14 cellular contexts compared by ENCODE assay signal in genomic region chr17:62592305-62593099, GRCh38. TPM values are rescaled to one million over a fixed set of nuclear protein-coding genes. Genes with fewer than 3 reads are reported as not detected.
DNase-seq lines count a peak whose midpoint lies in the region; ATAC-seq and TF ChIP-seq lines count a peak whose summit lies in the region.
"Had no signal": no experiment of that assay in that cellular context is flagged by ENCODE, and none has a peak within 500 bp of the region (broad histone marks: within the 10 kb centered on the region; RNA-seq: fewer than 3 reads in every experiment).

No MANE protein-coding gene starts in this region.

- H3K9me3 ChIP-seq in cardiac muscle cell (ENCODE audit: low read depth) (no peaks in the 10 kb centered on the region), WERI-Rb-1 (ENCODE audit: severe bottlenecking) (peaks cover 2% of the 10 kb centered on the region)
- H3K9me3 ChIP-seq: adrenal gland, HAP-1, ovary had no signal

- peak overlapping the region; percentile 22 for H3K27ac ChIP-seq in cardiac muscle cell
- no peak overlapping the region for H3K27ac ChIP-seq in WERI-Rb-1
- H3K27ac ChIP-seq: adrenal gland, ovary had no signal

- intact Hi-C loops in left cardiac atrium (cut with DNase I), result no loop called here

- H3K36me3 ChIP-seq in cardiac muscle cell (peaks cover 20% of the 10 kb centered on the region), WERI-Rb-1 (peaks cover 74% of the 10 kb centered on the region)
- H3K36me3 ChIP-seq: ovary had no signal

- ATAC-seq in left cardiac atrium (no peak), HG03460 (IDR thresholded peaks at IDR 0.05; ENCODE audit: unreplicated experiment) (no peak)
- ATAC-seq: activated T-cell treated with anti-CD3 and anti-CD28 coated beads, Interleukin-2, amount 50 U/mL, for 4 hours had no signal

- H3K27me3 ChIP-seq in cardiac muscle cell, result no peaks in the 10 kb centered on the region
- no peaks in the 10 kb centered on the region for H3K27me3 ChIP-seq in WERI-Rb-1 (ENCODE audit: insufficient read depth, low read depth, severe bottlenecking)
- H3K27me3 ChIP-seq: adrenal gland, ovary had no signal

- no peaks in the 10 kb centered on the region for H3K4me1 ChIP-seq in cardiac muscle cell (ENCODE audit: low read depth)
- H3K4me1 ChIP-seq: HAP-1 had no signal

- H3K4me3 ChIP-seq in cardiac muscle cell (no peak overlapping the region), WERI-Rb-1 (ENCODE audit: low read depth, low read length) (no peak overlapping the region), fibroblast of mammary gland (ENCODE audit: control insufficient read depth, low read depth, low read length) (no peak overlapping the region)
- H3K4me3 ChIP-seq: adrenal gland, HAP-1, ovary had no signal

- DNase-seq in cardiac muscle cell (ENCODE audit: low read depth in 1 of 2, low spot score in 1 of 2) (no peak), left cardiac atrium (no peak), WERI-Rb-1 (peak; percentile 24), fibroblast of mammary gland (ENCODE audit: low read depth) (peak; percentile 34), anterior cingulate cortex (lab: John Stamatoyannopoulos, UW) (no peak), iPS-NIHi7 (ENCODE audit: extremely low spot score) (no peak), OCI-M2 (lab: John Stamatoyannopoulos, UW; ENCODE audit: unreplicated experiment) (no peak)
- DNase-seq: activated CD4-positive, alpha-beta T cell treated with anti-CD3 and anti-CD28 coated beads for 4 hours; activated T-cell treated with anti-CD3 and anti-CD28 coated beads, Interleukin-2, amount 50 U/mL, for 4 hours; adrenal gland; ovary; substantia nigra had no signal

- no peak for TF ChIP-seq CTCF in cardiac muscle cell (IDR thresholded peaks at IDR 0.05; ENCODE audit: low read depth, low read length)
- no peak for TF ChIP-seq CTCF in WERI-Rb-1 (IDR thresholded peaks at IDR 0.05; ENCODE audit: low read depth, low read length)
- TF ChIP-seq CTCF in fibroblast of mammary gland (conservative IDR thresholded peaks at IDR 0.05; ENCODE audit: control insufficient read depth, insufficient read depth, low read depth, low read length), result no peak

RNA-seq across cellular contexts. Expression of gene MRC2, which starts 35.0 kb away (rescaled TPM):
- total RNA-seq in cardiac muscle cell (76.0 and 136 TPM in 2 replicates), left cardiac atrium (10 to 100 TPM; 57.5 to 60.6 TPM)
- 53.1 and 90.3 TPM in 2 replicates for polyA plus RNA-seq in cardiac muscle cell

Comparison
In these comparisons a context has a peak if more than half of its experiments do, and no peak if none do; other contexts are left out.
1. DNase-seq: peak in WERI-Rb-1 (single experiment) and fibroblast of mammary gland (single experiment); none in cardiac muscle cell (0 of 2), left cardiac atrium (single experiment), anterior cingulate cortex (0 of 58), iPS-NIHi7 (single experiment) and OCI-M2 (single experiment).